ENCODE assay signal across 8 cellular contexts in the genomic region with DNA sequence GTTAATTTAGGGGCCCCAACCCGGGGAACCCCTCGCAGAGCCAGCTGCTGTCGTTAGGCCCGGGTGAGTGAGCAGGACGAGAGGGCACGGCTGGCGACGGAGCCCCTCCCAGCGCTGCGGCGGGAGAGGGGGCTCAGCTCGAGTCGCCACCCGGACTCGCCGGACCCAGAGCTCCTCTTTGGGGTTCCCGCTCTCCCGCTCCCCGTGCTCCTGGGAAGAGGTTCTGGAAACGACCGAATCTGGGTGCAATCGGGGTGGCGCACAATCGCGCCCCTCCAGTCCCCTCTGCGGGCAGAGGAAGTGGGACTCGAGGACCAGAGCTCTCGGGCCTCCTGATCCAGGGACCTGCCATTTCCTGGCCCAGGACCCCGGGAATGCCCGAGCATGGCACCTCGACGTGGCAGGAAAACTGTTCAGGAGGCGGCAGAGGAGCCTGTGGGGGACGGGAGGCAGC. TPM values are rescaled to one million over a fixed set of nuclear protein-coding genes. Genes with fewer than 3 reads are reported as not detected.
A peak's percentile ranks its signal among the peaks of the same experiment; 100 is the strongest.
DNase-seq lines count a peak whose midpoint lies in the region; ATAC-seq, FAIRE-seq and TF ChIP-seq lines count a peak whose summit lies in the region.

No MANE protein-coding gene starts in this region.

- BruUV-seq in K562 (replicated peaks; lab: Mats Ljungman, UMichigan) = no TSS peak

- H3K9ac ChIP-seq in K562 (ENCODE audit: insufficient read depth in 1 of 2, low read depth in 2 of 2, low read length in 2 of 2) = peak overlapping the region in 1 of 2 experiments; percentile 89; a peak in 2 of 4 replicates

- H3K9me1 ChIP-seq in K562 (ENCODE audit: control insufficient read depth, insufficient read depth, low read length) = no peaks in the 10 kb centered on the region

- peak overlapping the region; percentile 85 for H3K4me3 Mint-ChIP-seq in HFFc6
- H3K4me3 Mint-ChIP-seq in memory B cell = peak overlapping the region; percentile 78

- TF ChIP-seq CTCF in HFFc6 (IDR thresholded peaks at IDR 0.05) = peak; percentile 50
- TF ChIP-seq CTCF in K562 (IDR thresholded peaks at IDR 0.05 in 2 of 3, conservative IDR thresholded peaks at IDR 0.05 in 1 of 3; ENCODE audit: insufficient read depth in 2 of 3, low read depth in 1 of 3, low read length in 3 of 3) = no peak

- in situ Hi-C loops in K562 (cut with MboI) = loop anchor here (10.0 to 25.0 kb wide), 2 partner anchors 329 to 514 kb away; a partner anchor contains a TSS

- H3K27ac Mint-ChIP-seq in HFFc6 (no peak overlapping the region), memory B cell (no peak overlapping the region)

- H3K9me3 Mint-ChIP-seq in HFFc6 (no peaks in the 10 kb centered on the region), memory B cell (no peaks in the 10 kb centered on the region)

- CTCF ChIA-PET in K562 (lab: Yijun Ruan, JAX; ENCODE audit: low intra/inter-chr PET ratio) = interaction anchor here (0.7 to 2.1 kb wide), 3 partner anchors 26 to 333 kb away, joined by 3 to 14 read pairs (median 3); a partner anchor contains a TSS

- ATAC-seq in K562 (no peak; the same call in 1 of the 3 replicates), memory B cell (ENCODE audit: low read depth) (no peak), aorta (ENCODE audit: low FRiP score) (peak; percentile 47), HG03175 (IDR thresholded peaks at IDR 0.05; ENCODE audit: unreplicated experiment) (no peak)

- no peaks in the 10 kb centered on the region for H3K79me2 ChIP-seq in ACC112 (ENCODE audit: control insufficient read depth, insufficient read depth, low read length, unreplicated experiment)
- no peaks in the 10 kb centered on the region for H3K79me2 ChIP-seq in K562 (ENCODE audit: control insufficient read depth, insufficient read depth, low read length)

- intact Hi-C loops in K562 (cut with micrococcal nuclease) = loop anchor here (1.0 kb wide), 2 partner anchors 26 to 330 kb away; a partner anchor contains a TSS
- intact Hi-C loops in aorta (cut with DNase I) = loop anchor here (2.0 to 10.0 kb wide), 4 partner anchors 139 to 333 kb away; no protein-coding TSS in a partner anchor

- H3K36me3 ChIP-seq in ACC112 (ENCODE audit: insufficient read depth, low read length) = no peaks in the 10 kb centered on the region
- no peaks in the 10 kb centered on the region for H3K36me3 ChIP-seq in K562 (ENCODE audit: control insufficient read depth, insufficient read depth, low read length)
- H3K36me3 ChIP-seq in aorta (ENCODE audit: control insufficient read depth in 1 of 2, insufficient read depth in 2 of 2, low read length in 1 of 2) = no peaks in the 10 kb centered on the region

- no peak for TF ChIP-seq EP300 in K562 (IDR thresholded peaks at IDR 0.05; ENCODE audit: low read length)

- H3K27me3 Mint-ChIP-seq in HFFc6 (ENCODE audit: insufficient read depth) = no peaks in the 10 kb centered on the region
- no peaks in the 10 kb centered on the region for H3K27me3 Mint-ChIP-seq in memory B cell

- H3K9me3 ChIP-seq in K562 (replicated peaks; ENCODE audit: control insufficient read depth, insufficient read depth, low read depth, low read length) (no peaks in the 10 kb centered on the region), aorta (ENCODE audit: control insufficient read depth, low read length) (no peaks in the 10 kb centered on the region)

- H3K36me3 Mint-ChIP-seq in HFFc6 (ENCODE audit: low read depth) = no peaks in the 10 kb centered on the region
- H3K36me3 Mint-ChIP-seq in memory B cell = no peaks in the 10 kb centered on the region

- H3K27ac ChIP-seq in ACC112 (ENCODE audit: low read depth, low read length) (no peak overlapping the region), K562 (ENCODE audit: extremely low read depth, low read depth, low read length) (no peak overlapping the region), aorta (ENCODE audit: low read depth in 1 of 2, low read length in 2 of 2) (no peak overlapping the region)

- WGBS in K562 (ENCODE audit: insufficient coverage, low coverage, missing lambda C conversion rate) = 13% methylated on average over 6 of the region's 34 CpGs
- WGBS in aorta, 2 donors = 1 to 35% methylated on average over 33 to 34 of the region's 34 CpGs

- DNase-seq in HFFc6 (no peak), K562 (ENCODE audit: extremely low read depth in 1 of 4, low spot score in 3 of 4) (no peak), memory B cell (ENCODE audit: low spot score in 2 of 2) (no peak), aorta (peak in 1 of 2 donors; percentile 75), HK-2 (ENCODE audit: unreplicated experiment) (no peak)
- DNase-seq in effector CD8-positive, alpha-beta T cell (lab: John Stamatoyannopoulos, UW) = no peak

- H3K4me1 ChIP-seq in ACC112 (ENCODE audit: control insufficient read depth, insufficient read depth, low read length, unreplicated experiment) (peaks cover 4% of the 10 kb centered on the region), K562 (replicated peaks in 1 of 2; ENCODE audit: control insufficient read depth in 2 of 2, insufficient read depth in 2 of 2, low read length in 2 of 2) (peaks cover 0 to 11% of the 10 kb centered on the region in 2 experiments; a peak in 2 of 5 replicates), aorta (ENCODE audit: control insufficient read depth in 1 of 2, insufficient read depth in 2 of 2, low read length in 2 of 2) (no peaks in the 10 kb centered on the region)

- no peak for FAIRE-seq in K562 (lab: Jason Lieb, UNC)

- TF ChIP-seq POLR2A in K562 (conservative IDR thresholded peaks at IDR 0.05) = no peak

- H3K27me3 ChIP-seq in ACC112 (ENCODE audit: insufficient read depth, low read length) (no peaks in the 10 kb centered on the region), K562 (ENCODE audit: control insufficient read depth in 2 of 2, insufficient read depth in 2 of 2, low read length in 2 of 2) (peaks cover 0 to 4% of the 10 kb centered on the region in 2 experiments; a peak in 1 of 5 replicates), aorta (ENCODE audit: control insufficient read depth in 1 of 2, insufficient read depth in 2 of 2, low read length in 1 of 2) (no peaks in the 10 kb centered on the region)

- TF ChIP-seq RAD21 in K562 (CRISPR knock-in tag; conservative IDR thresholded peaks at IDR 0.05 in 1 of 2, IDR thresholded peaks at IDR 0.05 in 1 of 2) = no peak

- POLR2A ChIA-PET in K562 (lab: Yijun Ruan, JAX) = interaction anchor here (0.6 to 1.2 kb wide), 5 partner anchors 10 to 160 kb away, joined by 3 to 4 read pairs (median 3); a partner anchor contains a TSS

- H3K4me1 Mint-ChIP-seq in HFFc6 (ENCODE audit: low read depth) (0 out of 2 replicates have a peak, but pooled peaks cover 4% of the 10 kb centered on the region), memory B cell (no peaks in the 10 kb centered on the region)

- no peak overlapping the region for H3K4me2 ChIP-seq in K562 (ENCODE audit: insufficient read depth, low read length)

- H4K20me1 ChIP-seq in K562 (replicated peaks; ENCODE audit: control insufficient read depth, insufficient read depth, low read length) = no peaks in the 10 kb centered on the region

- H3K4me3 ChIP-seq in ACC112 (ENCODE audit: low read depth, low read length) (peak overlapping the region; percentile 81), K562 (peak overlapping the region; percentile 41), aorta (ENCODE audit: low read length in 2 of 2) (peak overlapping the region; percentile 11 to 52)

- H2AFZ ChIP-seq in ACC112 (ENCODE audit: low read length, unreplicated experiment) (peak overlapping the region; percentile 68), K562 (ENCODE audit: low read depth, low read length) (peak overlapping the region; percentile 89)

RNA-seq across cellular contexts. Expression of a gene that starts 37.3 kb away (rescaled TPM):
- total RNA-seq in HFFc6 (2021; fragmentation: NEBNext Ultra II Directional; extraction: Animal tissue kit (Norgen Biotek cat#: 25700)) = 10 to 100 TPM; 68.8 to 80.7 (median 75.3) TPM
- total RNA-seq in K562 (2011; cell fraction: chromatin; rRNA removed; ENCODE audit: low replicate concordance) = 73.6 and 169 TPM in 2 replicates
- total RNA-seq in K562 (2011; cell fraction: nucleolus; rRNA removed) = 112 and 121 TPM in 2 replicates
- 88.2 and 117 TPM in 2 replicates for total RNA-seq in K562 (2011; cell fraction: nucleoplasm; rRNA removed)
- 22.2 and 24.5 TPM in 2 replicates for total RNA-seq in K562 (2014; rRNA removed)
- total RNA-seq in K562 (2014; rRNA removed; fragmentation: Illumina TruSeq; extraction: Trizol) = 21.4 and 22.1 TPM in 2 replicates
- 26.1 and 29.4 TPM in 2 replicates for total RNA-seq in K562 (2015; rRNA removed; fragmentation: Illumina TruSeq; extraction: Trizol)
- total RNA-seq in K562 (2021) = 67.7 and 70.0 TPM in 2 replicates
- 43.0 and 57.6 TPM in 2 replicates for polyA plus RNA-seq in K562 (2011; rRNA removed)
- polyA plus RNA-seq in K562 (2011; cell fraction: cytosol; rRNA removed) = 38.6 and 60.5 TPM in 2 replicates
- 132 and 195 TPM in 2 replicates for polyA plus RNA-seq in K562 (2011; cell fraction: nucleus; rRNA removed)
- 46.8 and 58.0 TPM in 2 replicates for polyA plus RNA-seq in K562 (2012)
- 48.1 and 60.1 TPM in 2 replicates for polyA plus RNA-seq in K562 (2014; fragmentation: Illumina TruSeq; extraction: Trizol)
- 1 to 10 TPM; 5.5 to 8.8 TPM for polyA plus RNA-seq in K562 (2014; fragmentation: Nextera tagmentation; extraction: Ambion mirVana)
- polyA plus RNA-seq in K562 (2014; rRNA removed) = 38.6 and 42.0 TPM in 2 replicates
- polyA minus RNA-seq in K562 (2011; rRNA and poly(A)+ RNA removed) = 50.5 and 58.7 TPM in 2 replicates
- 33.5 and 38.0 TPM in 2 replicates for polyA minus RNA-seq in K562 (2011; cell fraction: cytosol; rRNA and poly(A)+ RNA removed)
- 54.1 and 55.8 TPM in 2 replicates for polyA minus RNA-seq in K562 (2011; cell fraction: nucleus; rRNA and poly(A)+ RNA removed)
- 10 to 100 TPM; 51.5 to 59.0 TPM for total RNA-seq in aorta
- 100 to 1,000 TPM in 1 of 2 donors, 10 to 100 TPM in 1; 37.4 to 115 TPM for polyA plus RNA-seq in aorta

RNA-seq across cellular contexts. Expression of a gene that starts 40.7 kb away (rescaled TPM):
- total RNA-seq in HFFc6 (2021; fragmentation: NEBNext Ultra II Directional; extraction: Animal tissue kit (Norgen Biotek cat#: 25700)) = 1 to 10 TPM; 6.0 to 8.2 (median 6.7) TPM
- 5.4 and 15.9 TPM in 2 replicates for total RNA-seq in K562 (2011; cell fraction: chromatin; rRNA removed; ENCODE audit: low replicate concordance)
- total RNA-seq in K562 (2011; cell fraction: nucleolus; rRNA removed) = 4.2 and 5.9 TPM in 2 replicates
- total RNA-seq in K562 (2011; cell fraction: nucleoplasm; rRNA removed) = 7.6 and 8.9 TPM in 2 replicates
- total RNA-seq in K562 (2014; rRNA removed) = 5.9 and 6.1 TPM in 2 replicates
- total RNA-seq in K562 (2014; rRNA removed; fragmentation: Illumina TruSeq; extraction: Trizol) = 7.3 and 8.6 TPM in 2 replicates
- total RNA-seq in K562 (2015; rRNA removed; fragmentation: Illumina TruSeq; extraction: Trizol) = 7.6 and 7.8 TPM in 2 replicates
- total RNA-seq in K562 (2021) = 6.8 and 6.9 TPM in 2 replicates
- 5.0 and 6.6 TPM in 2 replicates for polyA plus RNA-seq in K562 (2011; rRNA removed)
- polyA plus RNA-seq in K562 (2011; cell fraction: cytosol; rRNA removed) = 2.2 and 2.6 TPM in 2 replicates
- 5.4 TPM in 2 replicates for polyA plus RNA-seq in K562 (2011; cell fraction: nucleus; rRNA removed)
- 4.0 and 4.3 TPM in 2 replicates for polyA plus RNA-seq in K562 (2012)
- polyA plus RNA-seq in K562 (2014; fragmentation: Illumina TruSeq; extraction: Trizol) = 6.7 and 7.7 TPM in 2 replicates
- polyA plus RNA-seq in K562 (2014; fragmentation: Nextera tagmentation; extraction: Ambion mirVana) = 1 to 10 TPM in 1 of 2 experiments, under 1 TPM in 1; 0.53 to 2.5 TPM
- polyA plus RNA-seq in K562 (2014; rRNA removed) = 5.2 and 5.3 TPM in 2 replicates
- polyA minus RNA-seq in K562 (2011; rRNA and poly(A)+ RNA removed) = 10.5 and 13.8 TPM in 2 replicates
- 2.7 and 5.9 TPM in 2 replicates for polyA minus RNA-seq in K562 (2011; cell fraction: cytosol; rRNA and poly(A)+ RNA removed)
- 3.5 and 3.6 TPM in 2 replicates for polyA minus RNA-seq in K562 (2011; cell fraction: nucleus; rRNA and poly(A)+ RNA removed)
- 10 to 100 TPM in 1 of 2 donors, 1 to 10 TPM in 1; 8.8 to 12.6 TPM for total RNA-seq in aorta
- polyA plus RNA-seq in aorta = 1 to 10 TPM; 1.1 to 3.3 TPM

RNA-seq across cellular contexts. Expression of a gene that starts 58.5 kb away (rescaled TPM):
- total RNA-seq in HFFc6 (2021; fragmentation: NEBNext Ultra II Directional; extraction: Animal tissue kit (Norgen Biotek cat#: 25700)) = 1,000 to 10,000 TPM in 3 of 6 experiments, 100 to 1,000 TPM in 3; 815 to 1,568 (median 980) TPM
- 280 and 965 TPM in 2 replicates for total RNA-seq in K562 (2011; cell fraction: chromatin; rRNA removed; ENCODE audit: low replicate concordance)
- total RNA-seq in K562 (2011; cell fraction: nucleolus; rRNA removed) = 1,302 and 2,067 TPM in 2 replicates
- total RNA-seq in K562 (2011; cell fraction: nucleoplasm; rRNA removed) = 1,014 and 1,106 TPM in 2 replicates
- total RNA-seq in K562 (2014; rRNA removed) = 203 and 272 TPM in 2 replicates
- total RNA-seq in K562 (2014; rRNA removed; fragmentation: Illumina TruSeq; extraction: Trizol) = 107 and 115 TPM in 2 replicates
- total RNA-seq in K562 (2015; rRNA removed; fragmentation: Illumina TruSeq; extraction: Trizol) = 187 and 190 TPM in 2 replicates
- total RNA-seq in K562 (2021) = 264 and 292 TPM in 2 replicates
- 436 and 513 TPM in 2 replicates for polyA plus RNA-seq in K562 (2011; rRNA removed)
- 819 and 2,428 TPM in 2 replicates for polyA plus RNA-seq in K562 (2011; cell fraction: cytosol; rRNA removed)
- 230 and 506 TPM in 2 replicates for polyA plus RNA-seq in K562 (2011; cell fraction: nucleus; rRNA removed)
- 447 and 511 TPM in 2 replicates for polyA plus RNA-seq in K562 (2012)
- 273 and 317 TPM in 2 replicates for polyA plus RNA-seq in K562 (2014; fragmentation: Illumina TruSeq; extraction: Trizol)
- 100 to 1,000 TPM; 530 to 699 TPM for polyA plus RNA-seq in K562 (2014; fragmentation: Nextera tagmentation; extraction: Ambion mirVana)
- polyA plus RNA-seq in K562 (2014; rRNA removed) = 167 and 174 TPM in 2 replicates
- 359 and 800 TPM in 2 replicates for polyA minus RNA-seq in K562 (2011; rRNA and poly(A)+ RNA removed)
- polyA minus RNA-seq in K562 (2011; cell fraction: cytosol; rRNA and poly(A)+ RNA removed) = 495 and 903 TPM in 2 replicates
- 104 and 113 TPM in 2 replicates for polyA minus RNA-seq in K562 (2011; cell fraction: nucleus; rRNA and poly(A)+ RNA removed)
- total RNA-seq in aorta = 1,000 to 10,000 TPM; 1,378 to 1,710 TPM
- polyA plus RNA-seq in aorta = 1,000 to 10,000 TPM in 1 of 2 donors, 100 to 1,000 TPM in 1; 775 to 3,088 TPM
